8 cellular contexts compared by ENCODE assay signal in genomic region chr13:40770609-40770933, GRCh38. TPM values are rescaled to one million over a fixed set of nuclear protein-coding genes. Genes with fewer than 3 reads are reported as not detected.
DNase-seq lines count a peak whose midpoint lies in the region; ATAC-seq and TF ChIP-seq lines count a peak whose summit lies in the region.

No MANE protein-coding gene starts in this region.

- CTCF ChIA-PET in naive thymus-derived CD4-positive, alpha-beta T cell (lab: Charles Lee) = interaction anchor here (0.6 to 0.9 kb wide), 2 partner anchors 16 to 242 kb away, joined by 3 read pairs; no protein-coding TSS in a partner anchor

- peaks cover 37% of the 10 kb centered on the region for H3K79me2 ChIP-seq in Karpas-422 (ENCODE audit: low read length)

- H3K27me3 Mint-ChIP-seq in dendritic cell treated with granulocyte-macrophage colony-stimulating factor and Interleukin-4, amounts not matched to agents 40 ng/mL and 50 ng/mL, for 4 days = no peaks in the 10 kb centered on the region
- H3K27me3 Mint-ChIP-seq in naive thymus-derived CD4-positive, alpha-beta T cell = no peaks in the 10 kb centered on the region

- intact Hi-C loops in dendritic cell treated with granulocyte-macrophage colony-stimulating factor and Interleukin-4, amounts not matched to agents 40 ng/mL and 50 ng/mL, for 4 days (cut with micrococcal nuclease) = loop anchor here (5.0 to 10.0 kb wide), 5 partner anchors 106 to 1086 kb away; partner anchors contain the start of genes FOXO1 and WBP4
- intact Hi-C loops in naive thymus-derived CD4-positive, alpha-beta T cell (cut with micrococcal nuclease) = loop anchor here (2.0 to 10.0 kb wide), 10 partner anchors 18 to 1736 kb away; partner anchors contain the start of genes NHLRC3 (in 2 of the 2), PROSER1 (in 2 of the 2), AKAP11 (in 1 of the 2) and DGKH (in 1 of the 2)

- POLR2A ChIA-PET in naive thymus-derived CD4-positive, alpha-beta T cell (lab: Charles Lee) = interaction anchor here (0.5 to 1.3 kb wide), 10 partner anchors 8 to 553 kb away, joined by 3 to 4 read pairs (median 3); partner anchors contain the start of genes SLC25A15 and WBP4

- TF ChIP-seq CTCF in AG10803 (conservative IDR thresholded peaks at IDR 0.05; ENCODE audit: low read length) = no peak

- no peak for ATAC-seq in naive thymus-derived CD4-positive, alpha-beta T cell
- ATAC-seq in HG03196 (IDR thresholded peaks at IDR 0.05; ENCODE audit: unreplicated experiment) = no peak

- no peaks in the 10 kb centered on the region for H3K9me3 ChIP-seq in Karpas-422 (ENCODE audit: low read length)
- H3K9me3 ChIP-seq in naive thymus-derived CD4-positive, alpha-beta T cell (ENCODE audit: control insufficient read depth in 2 of 3, low read length in 3 of 3) = no peaks in the 10 kb centered on the region

- H3K36me3 Mint-ChIP-seq in dendritic cell treated with granulocyte-macrophage colony-stimulating factor and Interleukin-4, amounts not matched to agents 40 ng/mL and 50 ng/mL, for 4 days (ENCODE audit: low read depth) = peaks cover 19% of the 10 kb centered on the region
- peaks cover 0 to 2% (median 0%) of the 10 kb centered on the region in 5 donors for H3K36me3 Mint-ChIP-seq in naive thymus-derived CD4-positive, alpha-beta T cell

- H3K27ac ChIP-seq in Karpas-422 (ENCODE audit: low read length) = peak overlapping the region; percentile 82
- peak overlapping the region; percentile 89 for H3K27ac ChIP-seq in naive thymus-derived CD4-positive, alpha-beta T cell (ENCODE audit: low read depth, low read length)

- peak overlapping the region; percentile 99 for H3K4me3 ChIP-seq in AG10803 (ENCODE audit: low read length)
- H3K4me3 ChIP-seq in Karpas-422 (ENCODE audit: low read length) = peak overlapping the region; percentile 74
- H3K4me3 ChIP-seq in naive thymus-derived CD4-positive, alpha-beta T cell (ENCODE audit: low read length) = peak overlapping the region; percentile 78

- H3K36me3 ChIP-seq in Karpas-422 (ENCODE audit: insufficient read depth, low read length) = peaks cover 10% of the 10 kb centered on the region; the same call in 1 of the 2 replicates
- peaks cover 0 to 3% (median 0%) of the 10 kb centered on the region in 3 experiments for H3K36me3 ChIP-seq in naive thymus-derived CD4-positive, alpha-beta T cell (ENCODE audit: control insufficient read depth in 2 of 3, insufficient read depth in 3 of 3, low read length in 3 of 3)

- no peak overlapping the region for H2AFZ ChIP-seq in Karpas-422 (ENCODE audit: low read length)

- no peaks in the 10 kb centered on the region for H3K9me2 ChIP-seq in Karpas-422 (replicated peaks; ENCODE audit: insufficient read depth, low read length)

- no peaks in the 10 kb centered on the region for H3K27me3 ChIP-seq in Karpas-422 (ENCODE audit: low read length)
- no peaks in the 10 kb centered on the region for H3K27me3 ChIP-seq in naive thymus-derived CD4-positive, alpha-beta T cell (ENCODE audit: control insufficient read depth in 2 of 2, insufficient read depth in 2 of 2, low read length in 2 of 2)

- peaks cover 13% of the 10 kb centered on the region for H3K4me1 Mint-ChIP-seq in dendritic cell treated with granulocyte-macrophage colony-stimulating factor and Interleukin-4, amounts not matched to agents 40 ng/mL and 50 ng/mL, for 4 days (ENCODE audit: low read depth)
- peaks cover 13 to 38% (median 28%) of the 10 kb centered on the region in 7 donors for H3K4me1 Mint-ChIP-seq in naive thymus-derived CD4-positive, alpha-beta T cell

- no peaks in the 10 kb centered on the region for H4K20me1 ChIP-seq in Karpas-422 (ENCODE audit: insufficient read depth, low read depth, low read length)

- DNase-seq in AG10803 (ENCODE audit: low read depth) (no peak), Karpas-422 (no peak), AG08395 (ENCODE audit: low spot score) (no peak), D341Med (ENCODE audit: low spot score) (no peak)
- DNase-seq in naive thymus-derived CD4-positive, alpha-beta T cell = no peak
- no peak for DNase-seq in activated CD4-positive, CD25-positive, alpha-beta regulatory T cell treated with anti-CD3 and anti-CD28 coated beads, Interleukin-2, amount 50 U/mL, for 72 hours

- H3K4me3 Mint-ChIP-seq in dendritic cell treated with granulocyte-macrophage colony-stimulating factor and Interleukin-4, amounts not matched to agents 40 ng/mL and 50 ng/mL, for 4 days = peak overlapping the region; percentile 95
- H3K4me3 Mint-ChIP-seq in naive thymus-derived CD4-positive, alpha-beta T cell = peak overlapping the region; percentile 94 to 100 (median 99)

- H3K4me1 ChIP-seq in Karpas-422 (ENCODE audit: low read length) = peaks cover 40% of the 10 kb centered on the region
- H3K4me1 ChIP-seq in naive thymus-derived CD4-positive, alpha-beta T cell (ENCODE audit: control insufficient read depth in 2 of 2, insufficient read depth in 2 of 2, low read length in 2 of 2) = peaks cover 12% of the 10 kb centered on the region in 2 donors

- H3K9ac ChIP-seq in Karpas-422 (ENCODE audit: low read length) = peak overlapping the region; percentile 88

- H3K9me3 Mint-ChIP-seq in dendritic cell treated with granulocyte-macrophage colony-stimulating factor and Interleukin-4, amounts not matched to agents 40 ng/mL and 50 ng/mL, for 4 days = no peaks in the 10 kb centered on the region
- no peaks in the 10 kb centered on the region for H3K9me3 Mint-ChIP-seq in naive thymus-derived CD4-positive, alpha-beta T cell

- H3K27ac Mint-ChIP-seq in dendritic cell treated with granulocyte-macrophage colony-stimulating factor and Interleukin-4, amounts not matched to agents 40 ng/mL and 50 ng/mL, for 4 days = peak overlapping the region; percentile 95
- peak overlapping the region; percentile 93 to 100 (median 98) for H3K27ac Mint-ChIP-seq in naive thymus-derived CD4-positive, alpha-beta T cell

- peak overlapping the region; percentile 93 for H3K4me2 ChIP-seq in Karpas-422 (ENCODE audit: low read depth, low read length, poor library complexity, severe bottlenecking)

RNA-seq across cellular contexts. Expression of gene MRPS31, which starts 0.4 kb away (rescaled TPM):
- total RNA-seq in Karpas-422 (2014; rRNA removed; shearing (Covaris generic); ENCODE audit: low replicate concordance) = 42.4 and 52.6 TPM in 2 replicates
- 10 to 100 TPM; 15.8 to 39.9 (median 34.7) TPM for total RNA-seq in naive thymus-derived CD4-positive, alpha-beta T cell
- polyA plus RNA-seq in naive thymus-derived CD4-positive, alpha-beta T cell = 10 to 100 TPM; 49.9 to 63.1 TPM

RNA-seq across cellular contexts. Expression of gene SLC25A15, which starts 18.8 kb away (rescaled TPM):
- 25.3 and 44.5 TPM in 2 replicates for total RNA-seq in Karpas-422 (2014; rRNA removed; shearing (Covaris generic); ENCODE audit: low replicate concordance)
- 10 to 100 TPM in 2 of 5 experiments, 1 to 10 TPM in 3; 4.3 to 11.8 (median 9.4) TPM for total RNA-seq in naive thymus-derived CD4-positive, alpha-beta T cell
- polyA plus RNA-seq in naive thymus-derived CD4-positive, alpha-beta T cell = 10 to 100 TPM in 1 of 2 donors, 1 to 10 TPM in 1; 6.0 to 10.9 TPM
